In genomic region chr3:143157957-143158548, GRCh38 we compare ENCODE assay signal across 8 cellular contexts. TPM values are rescaled to one million over a fixed set of nuclear protein-coding genes. Genes with fewer than 3 reads are reported as not detected.
A peak's percentile ranks its signal among the peaks of the same experiment; 100 is the strongest.
DNase-seq lines count a peak whose midpoint lies in the region; ATAC-seq and TF ChIP-seq lines count a peak whose summit lies in the region.

No MANE protein-coding gene starts in this region.

- no peaks in the 10 kb centered on the region for H3K4me1 ChIP-seq in prostate gland (replicated peaks)

- H3K27me3 ChIP-seq in prostate gland (replicated peaks; ENCODE audit: insufficient read depth), result no peaks in the 10 kb centered on the region

- H3K4me3 ChIP-seq in epithelial cell of esophagus (ENCODE audit: low read length) (no peak overlapping the region), prostate gland (no peak overlapping the region)

- DNase-seq in epithelial cell of esophagus (ENCODE audit: low read depth), result peak; percentile 39
- no peak for DNase-seq in NCI-H1092 treated with DMSO at 0.1 percent for 48 hours (lab: John Stamatoyannopoulos, UW)
- DNase-seq in A172 (ENCODE audit: low spot score), result no peak
- no peak for DNase-seq in G401 (ENCODE audit: low spot score)
- DNase-seq in prostate gland (ENCODE audit: low spot score), result no peak

- intact Hi-C loops in prostate gland (cut with DNase I), result no loop called here

- H3K9me3 ChIP-seq in prostate gland, result no peaks in the 10 kb centered on the region

- no peak overlapping the region for H3K27ac ChIP-seq in prostate gland

- in situ Hi-C loops in G401 (cut with HindIII; ENCODE audit: low sequenced_read_pairs), result no loop called here

- no peaks in the 10 kb centered on the region for H3K36me3 ChIP-seq in prostate gland

- no peak for TF ChIP-seq POLR2A in prostate gland (IDR thresholded peaks at IDR 0.05)

- TF ChIP-seq CTCF in epithelial cell of esophagus (IDR thresholded peaks at IDR 0.05; ENCODE audit: insufficient read depth, low read depth, low read length, missing control alignments) (no peak), prostate gland (IDR thresholded peaks at IDR 0.05) (no peak)

- ATAC-seq in GM18867 (IDR thresholded peaks at IDR 0.05; ENCODE audit: unreplicated experiment) (peak; percentile 72), GM21515 (IDR thresholded peaks at IDR 0.05; ENCODE audit: unreplicated experiment) (peak; percentile 57), HG03139 (IDR thresholded peaks at IDR 0.05; ENCODE audit: unreplicated experiment) (peak; percentile 44)

RNA-seq across cellular contexts. Expression of gene CHST2, which starts 38.5 kb away (rescaled TPM):
- total RNA-seq in A172 (2014; rRNA removed; shearing (Covaris generic)), result 2.7 and 5.6 TPM in 2 replicates
- total RNA-seq in G401 (2014; rRNA removed; shearing (Covaris generic)), result 3.5 and 4.7 TPM in 2 replicates
- 1 to 10 TPM; 9.6 to 9.7 TPM for total RNA-seq in prostate gland
